In genomic region chr2:207765960-207766582, GRCh38 we compare ENCODE assay signal across 1 cellular context.
TF ChIP-seq lines count a peak whose summit lies in the region.

No MANE protein-coding gene starts in this region.

TF ChIP-seq in HEK293, 187 proteins besides CTCF, POLR2A, EP300 and RAD21 (continued from another document):
- TF ChIP-seq PBX3 (CRISPR knock-in tag; IDR thresholded peaks at IDR 0.05) = no peak
- TF ChIP-seq ZNF121 (tag by site-specific recombination; IDR thresholded peaks at IDR 0.05) = no peak
- no peak for TF ChIP-seq KLF9 (tag by site-specific recombination; IDR thresholded peaks at IDR 0.05; ENCODE audit: low read depth)
- TF ChIP-seq ZNF266 (tag by site-specific recombination; IDR thresholded peaks at IDR 0.05; ENCODE audit: low read depth) = no peak
- TF ChIP-seq REST (tag by site-specific recombination; IDR thresholded peaks at IDR 0.05) = no peak
- no peak for TF ChIP-seq GLI2 (tag by site-specific recombination; IDR thresholded peaks at IDR 0.05; ENCODE audit: borderline replicate concordance, low read depth)
- no peak for TF ChIP-seq ZNF274 (IDR thresholded peaks at IDR 0.05; ENCODE audit: low read length)
- TF ChIP-seq ZNF274 (tag by site-specific recombination; IDR thresholded peaks at IDR 0.05; ENCODE audit: borderline replicate concordance) = no peak
- TF ChIP-seq ZNF76 (tag by site-specific recombination; IDR thresholded peaks at IDR 0.05; ENCODE audit: borderline replicate concordance, low read depth) = no peak
- peak; percentile 67 for TF ChIP-seq ZNF10 (tag by site-specific recombination; IDR thresholded peaks at IDR 0.05)
- no peak for TF ChIP-seq HOXD13 (CRISPR knock-in tag; IDR thresholded peaks at IDR 0.05; ENCODE audit: borderline replicate concordance)
- TF ChIP-seq KLF17 (tag by site-specific recombination; IDR thresholded peaks at IDR 0.05) = no peak
- TF ChIP-seq ZNF302 (tag by site-specific recombination; IDR thresholded peaks at IDR 0.05; ENCODE audit: low read depth) = no peak
- TF ChIP-seq ZNF626 (tag by site-specific recombination; IDR thresholded peaks at IDR 0.05) = no peak
- no peak for TF ChIP-seq ZNF513 (tag by site-specific recombination; IDR thresholded peaks at IDR 0.05)
- no peak for TF ChIP-seq HIC1 (tag by site-specific recombination; IDR thresholded peaks at IDR 0.05)
- TF ChIP-seq ZNF223 (tag by site-specific recombination; IDR thresholded peaks at IDR 0.05) = no peak
- TF ChIP-seq ZNF248 (tag by site-specific recombination; IDR thresholded peaks at IDR 0.05) = no peak
- no peak for TF ChIP-seq ZBTB44 (tag by site-specific recombination; IDR thresholded peaks at IDR 0.05)
- no peak for TF ChIP-seq ZFP69B (tag by site-specific recombination; IDR thresholded peaks at IDR 0.05)
- no peak for TF ChIP-seq RBAK (tag by site-specific recombination; IDR thresholded peaks at IDR 0.05)
- TF ChIP-seq PATZ1 (tag by site-specific recombination; IDR thresholded peaks at IDR 0.05) = no peak
- peak; percentile 30; the same call in 1 of the 2 replicates for TF ChIP-seq SP2 (tag by site-specific recombination; IDR thresholded peaks at IDR 0.05)
- TF ChIP-seq ZNF24 (tag by site-specific recombination; IDR thresholded peaks at IDR 0.05) = no peak
- TF ChIP-seq ZNF701 (tag by site-specific recombination; IDR thresholded peaks at IDR 0.05) = no peak
- no peak for TF ChIP-seq ZNF239 (tag by site-specific recombination; IDR thresholded peaks at IDR 0.05)
- TF ChIP-seq ZNF530 (tag by site-specific recombination; IDR thresholded peaks at IDR 0.05; ENCODE audit: low read depth) = no peak
- TF ChIP-seq ZNF510 (tag by site-specific recombination; IDR thresholded peaks at IDR 0.05; ENCODE audit: insufficient replicate concordance) = no peak
- TF ChIP-seq ZNF146 (tag by site-specific recombination; IDR thresholded peaks at IDR 0.05) = no peak
- no peak for TF ChIP-seq KLF16 (tag by site-specific recombination; IDR thresholded peaks at IDR 0.05)
- no peak for TF ChIP-seq ZSCAN23 (tag by site-specific recombination; IDR thresholded peaks at IDR 0.05)
- TF ChIP-seq ZNF157 (tag by site-specific recombination; IDR thresholded peaks at IDR 0.05) = no peak
- TF ChIP-seq ZFHX2 (tag by site-specific recombination; conservative IDR thresholded peaks at IDR 0.05) = no peak
- 0 out of 2 replicates have a peak, but pooled peaks have one; percentile 21 for TF ChIP-seq EGR2 (tag by site-specific recombination; IDR thresholded peaks at IDR 0.05; ENCODE audit: low read depth)
- no peak for TF ChIP-seq ZBTB10 (tag by site-specific recombination; IDR thresholded peaks at IDR 0.05)
- TF ChIP-seq ZNF341 (tag by site-specific recombination; IDR thresholded peaks at IDR 0.05; ENCODE audit: low read depth) = no peak
- TF ChIP-seq ZNF768 (tag by site-specific recombination; IDR thresholded peaks at IDR 0.05) = no peak
- TF ChIP-seq KLF10 (tag by site-specific recombination; IDR thresholded peaks at IDR 0.05) = no peak
- TF ChIP-seq SALL2 (tag by site-specific recombination; IDR thresholded peaks at IDR 0.05; ENCODE audit: borderline replicate concordance) = no peak
- no peak for TF ChIP-seq ZBTB21 (tag by site-specific recombination; IDR thresholded peaks at IDR 0.05)
TF ChIP-seq in HEK293: peak in this region for 7.
